Comparison of ENCODE assay signal across 14 cellular contexts in the genomic region with DNA sequence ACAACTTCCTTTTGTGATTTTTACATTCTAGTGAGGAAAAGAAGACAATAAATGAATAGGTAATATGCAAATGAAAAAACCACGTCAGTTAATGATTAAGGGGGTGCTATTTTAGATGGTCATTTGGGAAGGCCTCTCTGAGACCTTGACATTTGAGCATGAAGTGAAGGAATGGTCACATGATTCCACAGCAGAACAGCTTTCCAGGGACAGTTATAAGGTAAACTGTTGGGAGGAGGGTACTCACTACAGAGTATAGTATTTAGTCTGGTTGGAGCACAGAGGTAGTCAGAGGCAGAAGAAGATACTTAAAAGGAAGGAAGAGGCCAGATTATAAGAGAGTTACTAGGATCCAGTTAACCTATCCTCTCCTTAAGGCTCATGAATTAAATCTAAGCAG.
DNase-seq lines count a peak whose midpoint lies in the region; ATAC-seq, FAIRE-seq and TF ChIP-seq lines count a peak whose summit lies in the region.
"Had no signal": no experiment of that assay in that cellular context is flagged by ENCODE, and none has a peak within 500 bp of the region (broad histone marks: within the 10 kb centered on the region; RNA-seq: fewer than 3 reads in every experiment).

No MANE protein-coding gene starts in this region.

- H3K27me3 ChIP-seq in right cardiac atrium (ENCODE audit: control insufficient read depth, insufficient read depth): no peaks in the 10 kb centered on the region
- H3K27me3 ChIP-seq: BLaER1 treated with 17β-estradiol and CSF1 and Interleukin-3, amounts not matched to agents 10 nM and 100 nM had no signal

- H3K4me3 ChIP-seq in right cardiac atrium (ENCODE audit: low read length): no peak overlapping the region
- H3K4me3 ChIP-seq: BLaER1 treated with 17β-estradiol and CSF1 and Interleukin-3, amounts not matched to agents 10 nM and 100 nM had no signal

- WGBS in right cardiac atrium: 70% methylated on average over 1 of the region's 1 CpG

- no peaks in the 10 kb centered on the region for H3K9me3 ChIP-seq in right cardiac atrium (ENCODE audit: control insufficient read depth, low read length)
- H3K9me3 ChIP-seq: BLaER1 treated with 17β-estradiol and CSF1 and Interleukin-3, amounts not matched to agents 10 nM and 100 nM had no signal

- peaks cover 14% of the 10 kb centered on the region for H3K4me1 Mint-ChIP-seq in central memory CD8-positive, alpha-beta T cell
- H3K4me1 Mint-ChIP-seq in progenitor cell of endocrine pancreas (ENCODE audit: low read depth): no peaks in the 10 kb centered on the region

- peak overlapping the region; percentile 0 for H3K27ac Mint-ChIP-seq in central memory CD8-positive, alpha-beta T cell (ENCODE audit: low read depth)
- peak overlapping the region; percentile 12 for H3K27ac Mint-ChIP-seq in progenitor cell of endocrine pancreas
- H3K27ac Mint-ChIP-seq: CD4-positive, alpha-beta T cell; HFFc6 had no signal

- intact Hi-C loops in left ventricle myocardium superior (cut with micrococcal nuclease): no loop called here
- intact Hi-C loops in right cardiac atrium (cut with DNase I): no loop called here

- ATAC-seq in left ventricle myocardium superior: peak; percentile 24
- ATAC-seq in right cardiac atrium: no peak
- no peak for ATAC-seq in central memory CD8-positive, alpha-beta T cell (replicated peaks; ENCODE audit: extremely low read depth, poor library complexity, severe bottlenecking)

- FAIRE-seq in GM19239 (lab: Jason Lieb, UNC): peak; percentile 33

- no peaks in the 10 kb centered on the region for H3K9me3 Mint-ChIP-seq in central memory CD8-positive, alpha-beta T cell
- H3K9me3 Mint-ChIP-seq in progenitor cell of endocrine pancreas (ENCODE audit: low read depth): no peaks in the 10 kb centered on the region
- H3K9me3 Mint-ChIP-seq: CD4-positive, alpha-beta T cell; HFFc6 had no signal

- TF ChIP-seq CTCF in progenitor cell of endocrine pancreas (IDR thresholded peaks at IDR 0.05; ENCODE audit: unreplicated experiment): no peak

- no peaks in the 10 kb centered on the region for H3K4me1 ChIP-seq in right cardiac atrium (ENCODE audit: control insufficient read depth, insufficient read depth, low read length)
- H3K4me1 ChIP-seq: BLaER1 treated with 17β-estradiol and CSF1 and Interleukin-3, amounts not matched to agents 10 nM and 100 nM had no signal

- no peak overlapping the region for H3K27ac ChIP-seq in right cardiac atrium (ENCODE audit: low read length)
- H3K27ac ChIP-seq: BLaER1 treated with 17β-estradiol and CSF1 and Interleukin-3, amounts not matched to agents 10 nM and 100 nM had no signal

- no peak overlapping the region for H3K4me3 Mint-ChIP-seq in central memory CD8-positive, alpha-beta T cell
- H3K4me3 Mint-ChIP-seq in progenitor cell of endocrine pancreas (ENCODE audit: low read depth): no peak overlapping the region
- H3K4me3 Mint-ChIP-seq: CD4-positive, alpha-beta T cell; HFFc6 had no signal

- no peak for DNase-seq in left ventricle myocardium superior
- DNase-seq in right cardiac atrium: no peak
- no peak for DNase-seq in GM19239 (ENCODE audit: insufficient read length, low spot score)
- no peak for DNase-seq in central memory CD8-positive, alpha-beta T cell (ENCODE audit: low spot score in 2 of 2)
- DNase-seq in progenitor cell of endocrine pancreas (ENCODE audit: low spot score, unreplicated experiment): no peak
- no peak for DNase-seq in NCI-H2107 (lab: John Stamatoyannopoulos, UW)
- DNase-seq in kidney glomerular epithelial cell (lab: John Stamatoyannopoulos, UW): no peak
- DNase-seq: ACHN; Calu3; CD4-positive, alpha-beta T cell; DMS 273 treated with DMSO at 0.1 percent for 48 hours; HCEC 1CT; HFFc6 had no signal

- H3K36me3 Mint-ChIP-seq in central memory CD8-positive, alpha-beta T cell (ENCODE audit: insufficient read depth): peaks cover 14% of the 10 kb centered on the region
- peaks cover 3% of the 10 kb centered on the region for H3K36me3 Mint-ChIP-seq in progenitor cell of endocrine pancreas (ENCODE audit: insufficient read depth)

- no peaks in the 10 kb centered on the region for H3K27me3 Mint-ChIP-seq in central memory CD8-positive, alpha-beta T cell
- no peaks in the 10 kb centered on the region for H3K27me3 Mint-ChIP-seq in progenitor cell of endocrine pancreas
- H3K27me3 Mint-ChIP-seq: CD4-positive, alpha-beta T cell had no signal
